Comparison of ENCODE assay signal across 27 cellular contexts in the genomic region with DNA sequence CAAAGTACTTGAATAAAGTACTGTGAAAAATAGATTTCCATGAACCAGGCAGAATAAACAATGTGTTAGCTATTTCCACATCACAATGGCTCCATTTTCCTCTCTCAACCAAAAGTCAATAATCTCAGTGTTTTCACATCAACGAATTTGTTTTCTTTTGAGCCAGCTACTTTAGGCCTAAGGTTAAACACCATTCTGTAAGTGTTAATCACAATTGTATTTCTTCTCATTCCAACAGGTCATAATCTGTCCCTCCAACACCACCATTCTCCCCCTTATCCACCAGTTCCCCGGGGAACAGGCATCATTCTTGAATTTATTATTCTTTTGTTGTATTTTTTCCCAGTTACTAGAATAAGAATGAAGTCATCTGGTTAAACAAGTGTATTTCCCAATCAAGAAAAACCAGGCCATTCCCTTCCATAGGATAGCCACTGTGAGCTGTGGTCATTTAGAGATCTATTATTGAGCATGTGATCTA.
A peak's percentile ranks its signal among the peaks of the same experiment; 100 is the strongest.
DNase-seq lines count a peak whose midpoint lies in the region; ATAC-seq and TF ChIP-seq lines count a peak whose summit lies in the region.
"Had no signal": no experiment of that assay in that cellular context is flagged by ENCODE, and none has a peak within 500 bp of the region (broad histone marks: within the 10 kb centered on the region; RNA-seq: fewer than 3 reads in every experiment).

No MANE protein-coding gene starts in this region.

- peak overlapping the region; percentile 14; the same call in 1 of the 2 replicates for H3K27ac ChIP-seq in GM23248
- H3K27ac ChIP-seq in spleen = no peak overlapping the region
- H3K27ac ChIP-seq: left lung, neural progenitor cell, psoas muscle, SJCRH30 had no signal

- in situ Hi-C loops in GM23248 (cut with MboI) = no loop called here

- DNase-seq in GM23248 (peak; percentile 14), brain pericyte (ENCODE audit: low read depth, low spot score) (peak; percentile 61), globus pallidus (ENCODE audit: low spot score) (peak; percentile 11), osteocyte (ENCODE audit: extremely low spot score, unreplicated experiment) (no peak), spleen (no peak), putamen (ENCODE audit: low spot score) (no peak)
- DNase-seq: ACHN; activated CD4-positive, alpha-beta T cell treated with anti-CD3 and anti-CD28 coated beads for 48 hours; activated naive CD4-positive, alpha-beta T cell treated with anti-CD3 and anti-CD28 coated beads, Interleukin-2, amount 10 ng/mL, durations not matched to agents 7 days and 5 days; activated T-cell treated with anti-CD3 and anti-CD28 coated beads, Interleukin-2, amount 50 U/mL, for 48 hours; amygdala; DMS79 treated with DMSO at 0.1 percent for 48 hours; endodermal cell; KBM-7; left lung; MM.1S; NCI-H1436 treated with DMSO at 0.1 percent for 48 hours; NCI-H524; NK-92 treated with Interleukin-12 subunit alpha and Interleukin-12 subunit beta, amount 100 ng/mL, for 24 hours; psoas muscle; SJCRH30; stimulated activated CD4-positive, alpha-beta T cell treated with anti-CD3 and anti-CD28 coated beads, Interleukin-4, amount 100 ng/mL, for 1 hour had no signal

- H3K36me3 Mint-ChIP-seq in osteocyte (ENCODE audit: unreplicated experiment) = no peaks in the 10 kb centered on the region
- H3K36me3 Mint-ChIP-seq: activated naive CD4-positive, alpha-beta T cell treated with anti-CD3 and anti-CD28 coated beads, Interleukin-2, amount 10 ng/mL, durations not matched to agents 7 days and 5 days; neural progenitor cell; stimulated activated memory B cell treated with anti-CD40 and anti-IgM and Interleukin-4, amounts not matched to agents 10 μg/mL and 1 μg/mL and 100 μg/mL, for 72 hours had no signal

- H3K4me3 ChIP-seq in GM23248 (no peak overlapping the region), spleen (no peak overlapping the region)
- H3K4me3 ChIP-seq: left lung, neural progenitor cell, psoas muscle, SJCRH30 had no signal

- WGBS in GM23248 (ENCODE audit: low coverage in 1 of 2, low lambda C conversion rate in 2 of 2, missing lambda C conversion rate in 2 of 2), 2 experiments = 78 to 84% methylated on average over 2 of the region's 2 CpGs
- WGBS in spleen, 5 donors = 43 to 58% (median 47%) methylated on average over 2 of the region's 2 CpGs

- H3K9me3 Mint-ChIP-seq in osteocyte (ENCODE audit: unreplicated experiment) = no peaks in the 10 kb centered on the region
- H3K9me3 Mint-ChIP-seq: activated naive CD4-positive, alpha-beta T cell treated with anti-CD3 and anti-CD28 coated beads, Interleukin-2, amount 10 ng/mL, durations not matched to agents 7 days and 5 days; endodermal cell; neural progenitor cell; stimulated activated memory B cell treated with anti-CD40 and anti-IgM and Interleukin-4, amounts not matched to agents 10 μg/mL and 1 μg/mL and 100 μg/mL, for 72 hours; T-helper 1 cell treated with Interleukin-12 subunit alpha and Interleukin-12 subunit beta and Interleukin-4 antibody, amounts not matched to agents 30 μg/mL and 1 μg/mL, for 36 hours had no signal

- TF ChIP-seq CTCF in osteocyte (IDR thresholded peaks at IDR 0.05) = no peak
- no peak for TF ChIP-seq CTCF in spleen (IDR thresholded peaks at IDR 0.05 in 8 of 11, conservative IDR thresholded peaks at IDR 0.05 in 3 of 11)

- H2AFZ ChIP-seq in GM23248 = peak overlapping the region; percentile 20; the same call in 1 of the 2 replicates
- H2AFZ ChIP-seq: neural progenitor cell had no signal

- no peaks in the 10 kb centered on the region for H3F3A ChIP-seq in GM23248 (ENCODE audit: insufficient read depth)

- H3K36me3 ChIP-seq in GM23248 (ENCODE audit: low read depth) (no peaks in the 10 kb centered on the region), spleen (no peaks in the 10 kb centered on the region)
- H3K36me3 ChIP-seq: left lung, neural progenitor cell, SJCRH30 had no signal

- H4K20me1 ChIP-seq in GM23248 (ENCODE audit: insufficient read depth) = no peaks in the 10 kb centered on the region

- no peaks in the 10 kb centered on the region for H3K9me2 ChIP-seq in GM23248 (ENCODE audit: insufficient read depth)

- intact Hi-C loops in spleen (cut with DNase I; ENCODE audit: low total_unique reads) = no loop called here

- no peaks in the 10 kb centered on the region for H3K79me2 ChIP-seq in GM23248 (ENCODE audit: insufficient read depth)

- H3K4me2 ChIP-seq in GM23248 (ENCODE audit: unreplicated experiment) = no peak overlapping the region
- H3K4me2 ChIP-seq: neural progenitor cell had no signal

- peaks cover 13% of the 10 kb centered on the region for H3K4me1 Mint-ChIP-seq in osteocyte (ENCODE audit: unreplicated experiment)
- H3K4me1 Mint-ChIP-seq: activated naive CD4-positive, alpha-beta T cell treated with anti-CD3 and anti-CD28 coated beads, Interleukin-2, amount 10 ng/mL, durations not matched to agents 7 days and 5 days; stimulated activated memory B cell treated with anti-CD40 and anti-IgM and Interleukin-4, amounts not matched to agents 10 μg/mL and 1 μg/mL and 100 μg/mL, for 72 hours had no signal

- H3K4me3 Mint-ChIP-seq in osteocyte (ENCODE audit: unreplicated experiment) = no peak overlapping the region
- H3K4me3 Mint-ChIP-seq: activated naive CD4-positive, alpha-beta T cell treated with anti-CD3 and anti-CD28 coated beads, Interleukin-2, amount 10 ng/mL, durations not matched to agents 7 days and 5 days; endodermal cell; neural progenitor cell; stimulated activated memory B cell treated with anti-CD40 and anti-IgM and Interleukin-4, amounts not matched to agents 10 μg/mL and 1 μg/mL and 100 μg/mL, for 72 hours; T-helper 1 cell treated with Interleukin-12 subunit alpha and Interleukin-12 subunit beta and Interleukin-4 antibody, amounts not matched to agents 30 μg/mL and 1 μg/mL, for 36 hours had no signal

- H3K9me3 ChIP-seq in GM23248 (ENCODE audit: low read depth) (no peaks in the 10 kb centered on the region), spleen (no peaks in the 10 kb centered on the region)
- H3K9me3 ChIP-seq: left lung, psoas muscle, SJCRH30 had no signal

- H3K27me3 ChIP-seq in GM23248 (replicated peaks; ENCODE audit: insufficient read depth) = no peaks in the 10 kb centered on the region
- no peaks in the 10 kb centered on the region for H3K27me3 ChIP-seq in spleen (replicated peaks in 1 of 7)
- H3K27me3 ChIP-seq: left lung, neural progenitor cell, SJCRH30 had no signal

- peak overlapping the region; percentile 63 for H3K27ac Mint-ChIP-seq in osteocyte (ENCODE audit: unreplicated experiment)
- H3K27ac Mint-ChIP-seq: activated naive CD4-positive, alpha-beta T cell treated with anti-CD3 and anti-CD28 coated beads, Interleukin-2, amount 10 ng/mL, durations not matched to agents 7 days and 5 days; endodermal cell; neural progenitor cell; stimulated activated memory B cell treated with anti-CD40 and anti-IgM and Interleukin-4, amounts not matched to agents 10 μg/mL and 1 μg/mL and 100 μg/mL, for 72 hours; T-helper 1 cell treated with Interleukin-12 subunit alpha and Interleukin-12 subunit beta and Interleukin-4 antibody, amounts not matched to agents 30 μg/mL and 1 μg/mL, for 36 hours had no signal

- H3K27me3 Mint-ChIP-seq in osteocyte (ENCODE audit: unreplicated experiment) = no peaks in the 10 kb centered on the region

- ATAC-seq in HG02763 (IDR thresholded peaks at IDR 0.05; ENCODE audit: unreplicated experiment) = no peak
- no peak for ATAC-seq in GM18511 (IDR thresholded peaks at IDR 0.05; ENCODE audit: unreplicated experiment)
- ATAC-seq: left lung; stimulated activated memory B cell treated with anti-CD40 and anti-IgM and Interleukin-4, amounts not matched to agents 10 μg/mL and 1 μg/mL and 100 μg/mL, for 72 hours had no signal

- no peak for TF ChIP-seq POLR2A in spleen (IDR thresholded peaks at IDR 0.05)

- H3K9ac ChIP-seq in GM23248 = no peak overlapping the region
- H3K9ac ChIP-seq: neural progenitor cell had no signal

- 0 out of 2 replicates have a peak, but pooled peaks cover 6% of the 10 kb centered on the region for H3K4me1 ChIP-seq in GM23248 (ENCODE audit: insufficient read depth)
- H3K4me1 ChIP-seq in spleen = no peaks in the 10 kb centered on the region
- H3K4me1 ChIP-seq: left lung, psoas muscle, SJCRH30 had no signal

Comparison
In these comparisons a context has a peak if more than half of its experiments do, and no peak if none do; other contexts are left out.
1. DNase-seq: peak in GM23248 (single experiment), brain pericyte (single experiment) and globus pallidus (single experiment); none in osteocyte (single experiment), spleen (single experiment) and putamen (single experiment).